In the genomic region with DNA sequence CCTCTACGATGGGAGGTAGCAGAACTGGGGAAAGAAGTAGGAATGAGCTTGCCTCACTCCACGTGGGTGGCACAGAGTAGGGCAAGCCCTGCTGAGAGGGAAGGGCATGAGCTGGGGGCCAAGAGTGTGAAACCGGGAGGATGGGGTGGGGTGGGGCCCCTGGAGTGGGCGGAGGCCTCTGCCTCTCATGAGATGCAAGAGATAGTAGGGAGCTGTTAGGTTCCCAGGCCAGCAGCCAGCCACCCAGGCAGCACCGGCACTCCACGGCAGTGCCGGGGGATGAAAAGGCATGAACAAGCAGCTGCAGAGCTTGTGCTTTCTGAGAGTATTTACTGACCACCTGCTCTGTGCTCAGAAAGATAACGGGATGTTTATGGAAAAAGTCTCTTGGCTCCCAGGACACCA, we compare ENCODE assay signal across 1 cellular context.
TF ChIP-seq lines count a peak whose summit lies in the region.

No MANE protein-coding gene starts in this region.

TF ChIP-seq in GM23338, 12 proteins besides CTCF, POLR2A, EP300 and RAD21 (continued from another document):
- no peak for TF ChIP-seq ZNF462 (CRISPR knock-in tag; IDR thresholded peaks at IDR 0.05)
- TF ChIP-seq, protein P1, sequence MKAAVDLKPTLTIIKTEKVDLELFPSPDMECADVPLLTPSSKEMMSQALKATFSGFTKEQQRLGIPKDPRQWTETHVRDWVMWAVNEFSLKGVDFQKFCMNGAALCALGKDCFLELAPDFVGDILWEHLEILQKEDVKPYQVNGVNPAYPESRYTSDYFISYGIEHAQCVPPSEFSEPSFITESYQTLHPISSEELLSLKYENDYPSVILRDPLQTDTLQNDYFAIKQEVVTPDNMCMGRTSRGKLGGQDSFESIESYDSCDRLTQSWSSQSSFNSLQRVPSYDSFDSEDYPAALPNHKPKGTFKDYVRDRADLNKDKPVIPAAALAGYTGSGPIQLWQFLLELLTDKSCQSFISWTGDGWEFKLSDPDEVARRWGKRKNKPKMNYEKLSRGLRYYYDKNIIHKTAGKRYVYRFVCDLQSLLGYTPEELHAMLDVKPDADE (IDR thresholded peaks at IDR 0.05): no peak
- TF ChIP-seq REST (IDR thresholded peaks at IDR 0.05; ENCODE audit: unreplicated experiment): no peak
- TF ChIP-seq POLR2AphosphoS5 (IDR thresholded peaks at IDR 0.05; ENCODE audit: low read depth): no peak
- no peak for TF ChIP-seq ZNF331 (CRISPR knock-in tag; IDR thresholded peaks at IDR 0.05; ENCODE audit: low read depth)
- TF ChIP-seq ZNF114 (CRISPR knock-in tag; IDR thresholded peaks at IDR 0.05): no peak
- TF ChIP-seq EZH2 (IDR thresholded peaks at IDR 0.05; ENCODE audit: low read depth, unreplicated experiment): no peak
